12 cellular contexts compared by ENCODE assay signal in genomic region chr9:125843646-125844045, GRCh38.
DNase-seq lines count a peak whose midpoint lies in the region; ATAC-seq and TF ChIP-seq lines count a peak whose summit lies in the region.
"Had no signal": no experiment of that assay in that cellular context is flagged by ENCODE, and none has a peak within 500 bp of the region (broad histone marks: within the 10 kb centered on the region; RNA-seq: fewer than 3 reads in every experiment).

No MANE protein-coding gene starts in this region.

- 53 to 57% methylated on average over 4 to 5 of the region's 5 CpGs for WGBS in gastroesophageal sphincter (ENCODE audit: low coverage in 1 of 2), 2 donors

- H3K27ac ChIP-seq in gastrocnemius medialis (no peak overlapping the region), gastroesophageal sphincter (peak overlapping the region in 1 of 4 donors; percentile 11)
- H3K27ac ChIP-seq: SJSA1 had no signal

- peak; percentile 71 for ATAC-seq in sciatic nerve
- no peak for ATAC-seq in gastrocnemius medialis
- no peak for ATAC-seq in gastroesophageal sphincter

- TF ChIP-seq POLR2A in gastrocnemius medialis (IDR thresholded peaks at IDR 0.05) = no peak
- TF ChIP-seq POLR2A in gastroesophageal sphincter (IDR thresholded peaks at IDR 0.05) = no peak

- H3K4me3 ChIP-seq in fibroblast of pulmonary artery (replicated peaks; ENCODE audit: low read depth, low read length) (peak overlapping the region; percentile 1), gastrocnemius medialis (no peak overlapping the region), gastroesophageal sphincter (peak overlapping the region in 1 of 2 donors; percentile 9)
- H3K4me3 ChIP-seq: SJSA1 had no signal

- TF ChIP-seq CTCF in fibroblast of pulmonary artery (IDR thresholded peaks at IDR 0.05; ENCODE audit: low read length, missing control alignments) = no peak
- no peak for TF ChIP-seq CTCF in gastrocnemius medialis (IDR thresholded peaks at IDR 0.05 in 4 of 5, conservative IDR thresholded peaks at IDR 0.05 in 1 of 5)
- TF ChIP-seq CTCF in gastroesophageal sphincter (IDR thresholded peaks at IDR 0.05) = no peak

- H3K27me3 ChIP-seq in gastrocnemius medialis (no peaks in the 10 kb centered on the region), gastroesophageal sphincter (no peaks in the 10 kb centered on the region)
- H3K27me3 ChIP-seq: SJSA1 had no signal

- TF ChIP-seq EP300 in gastroesophageal sphincter (IDR thresholded peaks at IDR 0.05) = no peak

- H3K36me3 ChIP-seq in gastrocnemius medialis = no peaks in the 10 kb centered on the region
- no peaks in the 10 kb centered on the region for H3K36me3 ChIP-seq in gastroesophageal sphincter
- H3K36me3 ChIP-seq: SJSA1 had no signal

- H3K4me1 ChIP-seq in gastrocnemius medialis = no peaks in the 10 kb centered on the region
- peaks cover 0 to 38% (median 3%) of the 10 kb centered on the region in 3 donors for H3K4me1 ChIP-seq in gastroesophageal sphincter
- H3K4me1 ChIP-seq: SJSA1 had no signal

- intact Hi-C loops in sciatic nerve (cut with DNase I) = no loop called here
- intact Hi-C loops in gastrocnemius medialis (cut with DNase I; ENCODE audit: low total_unique reads) = no loop called here

- in situ Hi-C loops in gastrocnemius medialis (cut with MboI; ENCODE audit: low sequenced_read_pairs in 4 of 4) = no loop called here

- no peaks in the 10 kb centered on the region for H3K9me3 ChIP-seq in gastrocnemius medialis
- H3K9me3 ChIP-seq in gastroesophageal sphincter = no peaks in the 10 kb centered on the region
- H3K9me3 ChIP-seq: SJSA1 had no signal

- peak; percentile 15 for DNase-seq in DMS79 treated with DMSO at 0.1 percent for 48 hours (lab: John Stamatoyannopoulos, UW)
- no peak for DNase-seq in DMS79 (lab: John Stamatoyannopoulos, UW)
- DNase-seq in NCI-H774 (lab: John Stamatoyannopoulos, UW) = peak; percentile 14
- peak; percentile 41 for DNase-seq in fibroblast of pulmonary artery (ENCODE audit: low read depth)
- DNase-seq in sciatic nerve (ENCODE audit: low spot score) = no peak
- DNase-seq in HK-2 (ENCODE audit: unreplicated experiment) = no peak
- no peak for DNase-seq in gastrocnemius medialis
- DNase-seq: 8988T; activated CD4-positive, alpha-beta T cell treated with anti-CD3 and anti-CD28 coated beads for 48 hours; cortex of kidney had no signal

Comparison
In these comparisons a context has a peak if more than half of its experiments do, and no peak if none do; other contexts are left out.
1. DNase-seq: peak in DMS79 treated with DMSO at 0.1 percent for 48 hours (single experiment), NCI-H774 (single experiment) and fibroblast of pulmonary artery (single experiment); none in DMS79 (single experiment), sciatic nerve (single experiment), HK-2 (single experiment) and gastrocnemius medialis (0 of 2).